In the genomic region with DNA sequence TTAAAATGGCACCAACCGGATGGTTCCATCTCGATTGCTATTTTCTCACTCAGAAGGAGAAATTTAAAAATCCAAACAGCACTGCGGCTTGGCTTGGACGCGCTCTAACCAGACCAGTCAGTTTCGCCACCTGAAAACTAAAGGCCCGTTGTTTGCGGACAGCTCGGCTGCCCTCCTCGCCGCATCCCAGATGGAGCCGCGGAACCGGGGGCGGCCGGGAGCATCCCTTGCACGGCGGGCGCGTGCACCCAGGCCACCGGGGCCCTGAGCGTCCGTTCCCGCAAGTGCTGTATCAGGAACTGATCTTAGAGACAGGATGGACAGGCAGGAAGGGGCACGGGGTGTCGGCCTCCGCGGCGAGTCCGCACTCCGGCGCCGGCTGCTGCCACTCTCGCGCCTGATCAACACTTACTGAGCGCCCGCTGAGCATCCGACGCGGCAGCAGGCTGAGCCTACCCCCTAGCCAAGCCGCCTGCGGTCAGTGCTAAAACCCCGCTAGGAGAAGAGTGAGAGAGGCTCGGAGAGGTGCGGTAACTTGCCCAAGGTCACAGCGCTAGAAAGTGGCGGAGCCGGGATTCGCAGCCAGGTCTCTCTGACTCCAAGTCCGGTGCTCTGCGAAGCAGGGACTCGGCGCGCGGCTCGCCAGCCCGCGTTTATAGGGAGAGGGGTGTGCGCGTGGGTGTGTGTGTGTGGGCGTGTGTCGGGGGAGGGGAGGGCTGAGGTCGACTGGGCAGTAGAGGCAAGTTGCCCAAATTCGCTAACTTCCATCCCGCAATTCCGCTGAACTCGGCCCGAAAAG, we compare ENCODE assay signal across 8 cellular contexts. TPM values are rescaled to one million over a fixed set of nuclear protein-coding genes. Genes with fewer than 3 reads are reported as not detected.
A peak's percentile ranks its signal among the peaks of the same experiment; 100 is the strongest.
DNase-seq lines count a peak whose midpoint lies in the region; ATAC-seq and TF ChIP-seq lines count a peak whose summit lies in the region.

Gene CITED1 (minus strand): TSS at position 629 of the 799 bp plus-strand sequence. CDS start 3,045 bp downstream, outside the sequence.

- CTCF ChIA-PET in T-cell (lab: Charles Lee), result no interaction called here

- H3K27ac Mint-ChIP-seq in T-cell (no peak within 1 kb of the TSS), endodermal cell (no peak within 1 kb of the TSS)

- no peak within 1 kb of the TSS for H3K9ac ChIP-seq in endodermal cell (ENCODE audit: extremely low read depth, low read length, poor library complexity, severe bottlenecking)

- H3K27ac ChIP-seq in endodermal cell (ENCODE audit: low read depth, low read length), result no peak within 1 kb of the TSS

- no peak for TF ChIP-seq CTCF in endodermal cell (conservative IDR thresholded peaks at IDR 0.05)

- peaks cover 60 to 78% of the 10 kb centered on the region in 2 donors for H3K27me3 Mint-ChIP-seq in T-cell
- H3K27me3 Mint-ChIP-seq in endodermal cell (ENCODE audit: insufficient read depth), result peaks cover 93% of the 10 kb centered on the region

- H3K4me3 ChIP-seq in endodermal cell (ENCODE audit: low read length), result peak within 1 kb of the TSS; percentile 64

- H3K9me3 ChIP-seq in endodermal cell (ENCODE audit: control insufficient read depth, low read length), result no peaks in the 10 kb centered on the region

- H3K9me3 Mint-ChIP-seq in T-cell (no peaks in the 10 kb centered on the region), endodermal cell (peaks cover 60% of the 10 kb centered on the region)

- POLR2A ChIA-PET in T-cell (lab: Charles Lee), result interaction anchor here in 1 of 2 donors (0.7 kb wide), 1 partner anchor 67 kb away, joined by 3 read pairs; the partner anchor contains the start of gene ERCC6L

- H3K4me1 Mint-ChIP-seq in T-cell, result peaks cover 27 to 37% (median 36%) of the 10 kb centered on the region in 3 donors
- H3K4me1 Mint-ChIP-seq in endodermal cell, result peaks cover 9% of the 10 kb centered on the region

- peak within 1 kb of the TSS; percentile 82 to 91 (median 83) for H3K4me3 Mint-ChIP-seq in T-cell
- peak within 1 kb of the TSS; percentile 57 for H3K4me3 Mint-ChIP-seq in endodermal cell

- peaks cover 94% of the 10 kb centered on the region for H3K27me3 ChIP-seq in endodermal cell (ENCODE audit: control insufficient read depth, insufficient read depth, low read length, poor library complexity, severe bottlenecking)

- H3K36me3 Mint-ChIP-seq in T-cell (no peaks in the 10 kb centered on the region), endodermal cell (ENCODE audit: low read depth) (no peaks in the 10 kb centered on the region)

- DNase-seq in NCI-H2227 (lab: John Stamatoyannopoulos, UW; ENCODE audit: unreplicated experiment), result peak; percentile 46
- DNase-seq in NCI-H2227 treated with DMSO at 0.1 percent for 48 hours (lab: John Stamatoyannopoulos, UW), result no peak
- peak in 2 of 34 experiments; percentile 1 to 8 for DNase-seq in T-cell
- peak; percentile 82 for DNase-seq in endodermal cell
- DNase-seq in occipital lobe (lab: John Stamatoyannopoulos, UW), result peak; percentile 3
- DNase-seq in GM03348 (ENCODE audit: low spot score), result no peak

- ATAC-seq in T-cell (replicated peaks in 1 of 4) (peak in 3 of 4 experiments; percentile 25 to 31 (median 26)), HG03432 (IDR thresholded peaks at IDR 0.05; ENCODE audit: unreplicated experiment) (no peak), HG02852 (IDR thresholded peaks at IDR 0.05; ENCODE audit: unreplicated experiment) (no peak)

- WGBS in endodermal cell (ENCODE audit: insufficient coverage in 1 of 2, insufficient read length in 1 of 2), 2 experiments, result 0% methylated on average over 6 to 58 of the region's 68 CpGs

- no peaks in the 10 kb centered on the region for H3K36me3 ChIP-seq in endodermal cell (ENCODE audit: control insufficient read depth, insufficient read depth, low read length)

- H3K4me1 ChIP-seq in endodermal cell (ENCODE audit: control insufficient read depth, insufficient read depth, low read length), result no peaks in the 10 kb centered on the region

RNA-seq across cellular contexts. Expression of gene CITED1, which starts in this region (rescaled TPM):
- not detected for total RNA-seq in T-cell
- total RNA-seq in endodermal cell, result under 1 TPM; 0.40 to 0.93 TPM
- 1.2 TPM for polyA plus RNA-seq in endodermal cell (2013, experiment 1 of 2)
- 3.0 TPM for polyA plus RNA-seq in endodermal cell (2013, experiment 2 of 2)
- 3.0 TPM for total RNA-seq in occipital lobe

Comparison
In these comparisons a context has a peak if more than half of its experiments do, and no peak if none do; other contexts are left out.
1. DNase-seq: peak in NCI-H2227 (single experiment), endodermal cell (single experiment) and occipital lobe (single experiment); none in NCI-H2227 treated with DMSO at 0.1 percent for 48 hours (single experiment) and GM03348 (single experiment).
2. Peak in ATAC-seq in T-cell; RNA of the gene not detected or under 1 TPM.